ENCODE assay signal across 18 cellular contexts in genomic region chr4:5043579-5043978, GRCh38. TPM values are rescaled to one million over a fixed set of nuclear protein-coding genes. Genes with fewer than 3 reads are reported as not detected.
DNase-seq lines count a peak whose midpoint lies in the region; ATAC-seq and TF ChIP-seq lines count a peak whose summit lies in the region.
"Had no signal": no experiment of that assay in that cellular context is flagged by ENCODE, and none has a peak within 500 bp of the region (broad histone marks: within the 10 kb centered on the region; RNA-seq: fewer than 3 reads in every experiment).

No MANE protein-coding gene starts in this region.

- no peak overlapping the region for H3K4me3 ChIP-seq in right atrium auricular region
- H3K4me3 ChIP-seq in heart right ventricle, result no peak overlapping the region
- no peak overlapping the region for H3K4me3 ChIP-seq in trophoblast cell (ENCODE audit: low read depth, low read length)
- H3K4me3 ChIP-seq: SK-N-MC had no signal

- no peak overlapping the region for H2BK120ac ChIP-seq in trophoblast cell (ENCODE audit: insufficient read depth, low read length, poor library complexity)

- no peak overlapping the region for H3K27ac Mint-ChIP-seq in WTC11
- H3K27ac Mint-ChIP-seq in activated T-helper 1 cell treated with anti-CD3 and anti-CD28 coated beads, Interleukin-12 subunit alpha, Interleukin-12 subunit beta, Interleukin-2, Interleukin-4 antibody, amounts not matched to agents 30 ng/mL and 10 ng/mL and 1 ng/mL, durations not matched to agents 14 hours and 24 hours and 36 hours, result no peak overlapping the region
- H3K27ac Mint-ChIP-seq: CD8-positive, alpha-beta memory T cell had no signal

- H3K27me3 Mint-ChIP-seq in WTC11 (ENCODE audit: low read depth), result peaks cover 25% of the 10 kb centered on the region
- H3K27me3 Mint-ChIP-seq in activated T-helper 1 cell treated with anti-CD3 and anti-CD28 coated beads, Interleukin-12 subunit alpha, Interleukin-12 subunit beta, Interleukin-2, Interleukin-4 antibody, amounts not matched to agents 30 ng/mL and 10 ng/mL and 1 ng/mL, durations not matched to agents 14 hours and 24 hours and 36 hours (ENCODE audit: insufficient read depth), result no peaks in the 10 kb centered on the region

- H4K8ac ChIP-seq in trophoblast cell (ENCODE audit: low read depth, low read length), result no peak overlapping the region

- H3K4me3 Mint-ChIP-seq in WTC11, result peak overlapping the region; percentile 45
- no peak overlapping the region for H3K4me3 Mint-ChIP-seq in activated T-helper 1 cell treated with anti-CD3 and anti-CD28 coated beads, Interleukin-12 subunit alpha, Interleukin-12 subunit beta, Interleukin-2, Interleukin-4 antibody, amounts not matched to agents 30 ng/mL and 10 ng/mL and 1 ng/mL, durations not matched to agents 14 hours and 24 hours and 36 hours
- H3K4me3 Mint-ChIP-seq: CD8-positive, alpha-beta memory T cell had no signal

- no peak for TF ChIP-seq CTCF in right atrium auricular region (IDR thresholded peaks at IDR 0.05)
- TF ChIP-seq CTCF in heart right ventricle (IDR thresholded peaks at IDR 0.05), result no peak
- TF ChIP-seq CTCF in WTC11 (IDR thresholded peaks at IDR 0.05), result no peak

- ATAC-seq in heart right ventricle, result no peak
- ATAC-seq in WTC11, result peak; percentile 95

- intact Hi-C loops in heart right ventricle (cut with DNase I), result loop anchor here in 1 of 10 donors (10.0 kb wide), 1 partner anchor 771 kb away; no protein-coding TSS in a partner anchor
- intact Hi-C loops in activated T-helper 1 cell treated with anti-CD3 and anti-CD28 coated beads, Interleukin-12 subunit alpha, Interleukin-12 subunit beta, Interleukin-2, Interleukin-4 antibody, amounts not matched to agents 30 ng/mL and 10 ng/mL and 1 ng/mL, durations not matched to agents 14 hours and 24 hours and 36 hours (cut with micrococcal nuclease), result no loop called here

- H2BK12ac ChIP-seq in trophoblast cell (ENCODE audit: low read length), result no peak overlapping the region

- H3K23ac ChIP-seq in trophoblast cell (ENCODE audit: low read length), result no peak overlapping the region

- H3K4ac ChIP-seq in trophoblast cell (ENCODE audit: low read depth, low read length), result no peak overlapping the region

- 45% methylated on average over 6 of the region's 6 CpGs for WGBS in heart right ventricle, 2 donors
- no CpG with 5 or more reads among the region's 6 CpGs for WGBS in trophoblast cell (ENCODE audit: extremely low coverage, insufficient coverage, insufficient read length)

- H3K4me1 ChIP-seq in right atrium auricular region (peaks cover 0 to 5% of the 10 kb centered on the region in 2 donors), heart right ventricle (peaks cover 0 to 43% (median 0%) of the 10 kb centered on the region in 9 donors), trophoblast cell (ENCODE audit: control insufficient read depth in 1 of 2, insufficient read depth in 2 of 2, low read length in 2 of 2) (no peaks in the 10 kb centered on the region)
- H3K4me1 ChIP-seq: BE2C had no signal

- H4K12ac ChIP-seq in trophoblast cell (ENCODE audit: low read depth, low read length), result no peak overlapping the region

- no peak overlapping the region for H2BK5ac ChIP-seq in trophoblast cell (ENCODE audit: low read depth, low read length, poor library complexity)

- H3K4me2 ChIP-seq in trophoblast cell (ENCODE audit: low read length), result no peak overlapping the region

- H2AFZ ChIP-seq in trophoblast cell (ENCODE audit: insufficient read depth, low read length, poor library complexity), result no peak overlapping the region

- H3K9ac ChIP-seq in trophoblast cell (ENCODE audit: low read length), result no peak overlapping the region

- H3K36me3 ChIP-seq in right atrium auricular region (no peaks in the 10 kb centered on the region), heart right ventricle (no peaks in the 10 kb centered on the region), trophoblast cell (ENCODE audit: control insufficient read depth in 1 of 2, insufficient read depth in 2 of 2, low read length in 2 of 2) (no peaks in the 10 kb centered on the region)
- H3K36me3 ChIP-seq: BE2C had no signal

- H2AK5ac ChIP-seq in trophoblast cell (ENCODE audit: low read length), result no peak overlapping the region

- no peak overlapping the region for H3K27ac ChIP-seq in right atrium auricular region
- H3K27ac ChIP-seq in heart right ventricle, result no peak overlapping the region
- H3K27ac ChIP-seq in trophoblast cell (ENCODE audit: low read depth, low read length), result no peak overlapping the region
- H3K27ac ChIP-seq: SK-N-MC had no signal

- no peak overlapping the region for H3K14ac ChIP-seq in trophoblast cell (ENCODE audit: low read length)

- H3K36me3 Mint-ChIP-seq in WTC11, result no peaks in the 10 kb centered on the region
- H3K36me3 Mint-ChIP-seq in activated T-helper 1 cell treated with anti-CD3 and anti-CD28 coated beads, Interleukin-12 subunit alpha, Interleukin-12 subunit beta, Interleukin-2, Interleukin-4 antibody, amounts not matched to agents 30 ng/mL and 10 ng/mL and 1 ng/mL, durations not matched to agents 14 hours and 24 hours and 36 hours (ENCODE audit: low read depth), result no peaks in the 10 kb centered on the region
- H3K36me3 Mint-ChIP-seq: CD8-positive, alpha-beta memory T cell had no signal

- POLR2A ChIA-PET in WTC11 (lab: Charles Lee), result no interaction called here

- peaks cover 9% of the 10 kb centered on the region; the same call in 1 of the 2 replicates for H3K9me3 Mint-ChIP-seq in WTC11
- no peaks in the 10 kb centered on the region for H3K9me3 Mint-ChIP-seq in activated T-helper 1 cell treated with anti-CD3 and anti-CD28 coated beads, Interleukin-12 subunit alpha, Interleukin-12 subunit beta, Interleukin-2, Interleukin-4 antibody, amounts not matched to agents 30 ng/mL and 10 ng/mL and 1 ng/mL, durations not matched to agents 14 hours and 24 hours and 36 hours
- H3K9me3 Mint-ChIP-seq: CD8-positive, alpha-beta memory T cell had no signal

- no peaks in the 10 kb centered on the region for H3K9me3 ChIP-seq in right atrium auricular region
- peaks cover 0 to 14% (median 0%) of the 10 kb centered on the region in 11 donors for H3K9me3 ChIP-seq in heart right ventricle
- H3K9me3 ChIP-seq in trophoblast cell (ENCODE audit: insufficient read depth, low read depth, low read length), result no peaks in the 10 kb centered on the region
- H3K9me3 ChIP-seq: BE2C had no signal

- DNase-seq in right atrium auricular region (ENCODE audit: low spot score) (peak; percentile 49), heart right ventricle (no peak), WTC11 (ENCODE audit: low spot score) (peak; percentile 32), iPS-NIHi11 (ENCODE audit: low spot score) (peak; percentile 52), hippocampal formation (lab: John Stamatoyannopoulos, UW) (no peak), germinal center (ENCODE audit: low spot score) (no peak), trophoblast cell (no peak)
- no peak for DNase-seq in activated T-helper 1 cell treated with anti-CD3 and anti-CD28 coated beads, Interleukin-12 subunit alpha, Interleukin-12 subunit beta, Interleukin-2, Interleukin-4 antibody, amounts not matched to agents 30 ng/mL and 10 ng/mL and 1 ng/mL, durations not matched to agents 14 hours and 24 hours and 36 hours (ENCODE audit: low spot score)
- DNase-seq: BE2C; CD8-positive, alpha-beta memory T cell; HCEC 1CT; NCI-H1105; NCI-H1694; NK-92 treated with Interleukin-12 subunit alpha and Interleukin-12 subunit beta, amount 100 ng/mL, for 24 hours; SHP77 had no signal

- no peaks in the 10 kb centered on the region for H3K79me1 ChIP-seq in trophoblast cell (ENCODE audit: low read length)

- H3K4me1 Mint-ChIP-seq in WTC11, result peaks cover 11% of the 10 kb centered on the region
- H3K4me1 Mint-ChIP-seq in activated T-helper 1 cell treated with anti-CD3 and anti-CD28 coated beads, Interleukin-12 subunit alpha, Interleukin-12 subunit beta, Interleukin-2, Interleukin-4 antibody, amounts not matched to agents 30 ng/mL and 10 ng/mL and 1 ng/mL, durations not matched to agents 14 hours and 24 hours and 36 hours (ENCODE audit: low read depth), result no peaks in the 10 kb centered on the region
- H3K4me1 Mint-ChIP-seq: CD8-positive, alpha-beta memory T cell had no signal

- no peak overlapping the region for H4K91ac ChIP-seq in trophoblast cell (ENCODE audit: low read depth, low read length)

- no peak overlapping the region for H3K18ac ChIP-seq in trophoblast cell (ENCODE audit: low read length)

- no peaks in the 10 kb centered on the region for H3K27me3 ChIP-seq in right atrium auricular region
- peaks cover 0 to 48% (median 6%) of the 10 kb centered on the region in 7 donors for H3K27me3 ChIP-seq in heart right ventricle
- no peaks in the 10 kb centered on the region for H3K27me3 ChIP-seq in trophoblast cell (ENCODE audit: insufficient read depth, low read length)
- H3K27me3 ChIP-seq: BE2C had no signal

- CTCF ChIA-PET in WTC11 (lab: Charles Lee), result interaction anchor here (1.4 kb wide), 1 partner anchor 8 kb away, joined by 7 read pairs; the partner anchor contains the start of gene STK32B

- H3K79me2 ChIP-seq in trophoblast cell (ENCODE audit: control insufficient read depth, insufficient read depth, low read length, poor library complexity), result no peaks in the 10 kb centered on the region

TF ChIP-seq in WTC11, 78 proteins besides CTCF, POLR2A, EP300 and RAD21 (continues in another document):
- TF ChIP-seq GABPB1 (CRISPR knock-in tag; IDR thresholded peaks at IDR 0.05), result no peak

RNA-seq across cellular contexts. Expression of gene STK32B, which starts 7.7 kb away (rescaled TPM):
- total RNA-seq in right atrium auricular region (under 1 TPM; 0.31 to 0.59 TPM), heart right ventricle (under 1 TPM; 0.25 to 0.68 (median 0.40) TPM), WTC11 (2021) (1.2 to 1.9 TPM (median 1.6 TPM) in 3 replicates)
- under 1 TPM; 0.12 to 0.29 TPM for polyA plus RNA-seq in heart right ventricle
- total RNA-seq in activated T-helper 1 cell treated with anti-CD3 and anti-CD28 coated beads, Interleukin-12 subunit alpha, Interleukin-12 subunit beta, Interleukin-2, Interleukin-4 antibody, amounts not matched to agents 30 ng/mL and 10 ng/mL and 1 ng/mL, durations not matched to agents 14 hours and 24 hours and 36 hours, result not detected in 2 replicates
- 0.51 and 0.68 TPM in 2 replicates for polyA plus RNA-seq in trophoblast cell (2013)
- total RNA-seq: CD8-positive, alpha-beta memory T cell had no signal
- polyA plus RNA-seq: CD8-positive, alpha-beta memory T cell had no signal

RNA-seq across cellular contexts. Expression of gene CYTL1, which starts 24.3 kb away (rescaled TPM):
- total RNA-seq in right atrium auricular region (not detected), heart right ventricle (under 1 TPM in 5 of 10 donors, not detected in 5; 0.24 to 0.95 (median 0.55) TPM), WTC11 (2021) (3.2 to 7.9 TPM (median 7.1 TPM) in 3 replicates)
- under 1 TPM in 1 of 2 donors, not detected in 1; 0.20 TPM for polyA plus RNA-seq in heart right ventricle
- not detected in 2 replicates for total RNA-seq in activated T-helper 1 cell treated with anti-CD3 and anti-CD28 coated beads, Interleukin-12 subunit alpha, Interleukin-12 subunit beta, Interleukin-2, Interleukin-4 antibody, amounts not matched to agents 30 ng/mL and 10 ng/mL and 1 ng/mL, durations not matched to agents 14 hours and 24 hours and 36 hours
- 3.0 and 3.3 TPM in 2 replicates for polyA plus RNA-seq in trophoblast cell (2013)
- total RNA-seq: A172; CD8-positive, alpha-beta memory T cell; NCI-H460 had no signal

Comparison
In these comparisons a context has a peak if more than half of its experiments do, and no peak if none do; other contexts are left out.
1. DNase-seq: peak in right atrium auricular region (single experiment), WTC11 (single experiment) and iPS-NIHi11 (single experiment); none in heart right ventricle (0 of 2), activated T-helper 1 cell treated with anti-CD3 and anti-CD28 coated beads, Interleukin-12 subunit alpha, Interleukin-12 subunit beta, Interleukin-2, Interleukin-4 antibody, amounts not matched to agents 30 ng/mL and 10 ng/mL and 1 ng/mL, durations not matched to agents 14 hours and 24 hours and 36 hours (single experiment), hippocampal formation (0 of 2), germinal center (single experiment) and trophoblast cell (0 of 2).